Comparison of ENCODE assay signal across 1 cellular context in genomic region chr7:4744391-4745264, GRCh38.
TF ChIP-seq lines count a peak whose summit lies in the region.

No MANE protein-coding gene starts in this region.

TF ChIP-seq in K562, 482 proteins besides CTCF, POLR2A, EP300 and RAD21 (continued from another document and continues in another):
- TF ChIP-seq CTCFL (IDR thresholded peaks at IDR 0.05; ENCODE audit: borderline replicate concordance, insufficient read depth, low read depth, low read length, poor library complexity, severe bottlenecking) (no peak), EZH2 (IDR thresholded peaks at IDR 0.05; ENCODE audit: borderline replicate concordance, low read depth, low read length) (no peak), TRIM24 (IDR thresholded peaks at IDR 0.05) (no peak), RUNX1 (IDR thresholded peaks at IDR 0.05; ENCODE audit: low read depth) (no peak), KLF16 (IDR thresholded peaks at IDR 0.05) (no peak), IRF2 (CRISPR knock-in tag; IDR thresholded peaks at IDR 0.05) (no peak), ZNF551 (CRISPR knock-in tag; IDR thresholded peaks at IDR 0.05) (no peak), SRSF3 (IDR thresholded peaks at IDR 0.05; ENCODE audit: insufficient read depth, low read length) (no peak), GTF3C2 (IDR thresholded peaks at IDR 0.05; ENCODE audit: borderline replicate concordance, extremely low read depth, insufficient read length) (no peak), MECOM (CRISPR knock-in tag; IDR thresholded peaks at IDR 0.05) (no peak), MBD2 (IDR thresholded peaks at IDR 0.05; ENCODE audit: borderline replicate concordance, low read depth) (no peak), U2AF2 (optimal IDR thresholded peaks at IDR 0.05; ENCODE audit: low read depth, low read length) (no peak), TAL1 (IDR thresholded peaks at IDR 0.05) (no peak), CXXC5 (CRISPR knock-in tag; IDR thresholded peaks at IDR 0.05) (peak; percentile 46), MEIS2 (IDR thresholded peaks at IDR 0.05; ENCODE audit: partially characterized antibody) (no peak), SP1 (CRISPR knock-in tag; IDR thresholded peaks at IDR 0.05) (no peak), ZNF217 (CRISPR knock-in tag; IDR thresholded peaks at IDR 0.05) (no peak), ETV6 (IDR thresholded peaks at IDR 0.05; ENCODE audit: borderline replicate concordance in 1 of 2, low read depth in 2 of 2, low read length in 1 of 2) (no peak), ETV6 (CRISPR knock-in tag; IDR thresholded peaks at IDR 0.05; ENCODE audit: borderline replicate concordance) (no peak), ASH1L (IDR thresholded peaks at IDR 0.05; ENCODE audit: borderline replicate concordance, low read depth, partially characterized antibody) (no peak), MEF2A (IDR thresholded peaks at IDR 0.05; ENCODE audit: control insufficient read depth, low read depth, low read length) (no peak), RBM25 (IDR thresholded peaks at IDR 0.05; ENCODE audit: low read depth, low read length, severe bottlenecking) (no peak), ATF1 (CRISPR knock-in tag; IDR thresholded peaks at IDR 0.05) (no peak), ATF1 (tag; IDR thresholded peaks at IDR 0.05) (peak; percentile 23; the same call in 1 of the 2 replicates), E2F3 (CRISPR knock-in tag; IDR thresholded peaks at IDR 0.05) (no peak), NR4A1 (CRISPR knock-in tag; IDR thresholded peaks at IDR 0.05) (no peak), NR4A1 (tag; IDR thresholded peaks at IDR 0.05) (no peak), SOX6 (IDR thresholded peaks at IDR 0.05) (peak; percentile 80), E2F6 (IDR thresholded peaks at IDR 0.05; ENCODE audit: borderline replicate concordance in 1 of 2, extremely low read depth in 1 of 2, insufficient read depth in 1 of 2, insufficient read length in 1 of 2, low read depth in 1 of 2, low read length in 1 of 2, poor library complexity in 1 of 2, severe bottlenecking in 1 of 2) (peak in 1 of 2 experiments; percentile 14), EHMT2 (IDR thresholded peaks at IDR 0.05) (no peak), CBFB (CRISPR knock-in tag; IDR thresholded peaks at IDR 0.05) (no peak), UBTF (IDR thresholded peaks at IDR 0.05; ENCODE audit: borderline replicate concordance in 1 of 2, low read depth in 2 of 2, low read length in 2 of 2) (0 out of 4 replicates have a peak, but pooled peaks of 1 of the 2 experiments have one; percentile 26), MXI1 (IDR thresholded peaks at IDR 0.05; ENCODE audit: low read depth, low read length) (no peak), FOXA1 (IDR thresholded peaks at IDR 0.05; ENCODE audit: borderline replicate concordance) (no peak), SRF (CRISPR knock-in tag; IDR thresholded peaks at IDR 0.05) (peak; percentile 95 to 99), ZNF175 (CRISPR knock-in tag; IDR thresholded peaks at IDR 0.05; ENCODE audit: low read depth) (no peak; the same call in 1 of the 2 replicates), ZBTB11 (CRISPR knock-in tag; IDR thresholded peaks at IDR 0.05) (no peak; a peak in 1 of 6 replicates), E2F4 (CRISPR knock-in tag; IDR thresholded peaks at IDR 0.05; ENCODE audit: low read depth) (no peak), ZKSCAN1 (IDR thresholded peaks at IDR 0.05; ENCODE audit: low read depth, low read length) (peak; percentile 28; the same call in 1 of the 2 replicates), FOXK2 (conservative IDR thresholded peaks at IDR 0.05 in 1 of 2, IDR thresholded peaks at IDR 0.05 in 1 of 2; ENCODE audit: low read depth in 2 of 2) (peak; percentile 96 to 97), EGR1 (conservative IDR thresholded peaks at IDR 0.05) (peak; percentile 89), ZKSCAN3 (CRISPR knock-in tag; IDR thresholded peaks at IDR 0.05) (no peak), IRF1 (CRISPR knock-in tag; IDR thresholded peaks at IDR 0.05; ENCODE audit: borderline replicate concordance) (no peak), ZBTB26 (CRISPR knock-in tag; IDR thresholded peaks at IDR 0.05) (no peak), SRSF1 (IDR thresholded peaks at IDR 0.05; ENCODE audit: low read depth, low read length) (no peak), NFIX (CRISPR knock-in tag; IDR thresholded peaks at IDR 0.05; ENCODE audit: low read depth) (no peak), PRMT5 (CRISPR knock-in tag; IDR thresholded peaks at IDR 0.05) (no peak), THAP7 (CRISPR knock-in tag; IDR thresholded peaks at IDR 0.05) (no peak), ZNF224 (CRISPR knock-in tag; IDR thresholded peaks at IDR 0.05) (no peak), NFRKB (IDR thresholded peaks at IDR 0.05; ENCODE audit: low read depth) (no peak), JUN (IDR thresholded peaks at IDR 0.05; ENCODE audit: borderline replicate concordance, low read depth, low read length) (no peak), JUN (CRISPR knock-in tag; IDR thresholded peaks at IDR 0.05; ENCODE audit: borderline replicate concordance) (no peak), PURB (CRISPR knock-in tag; IDR thresholded peaks at IDR 0.05; ENCODE audit: low read depth) (no peak), HEY1 (CRISPR knock-in tag; IDR thresholded peaks at IDR 0.05; ENCODE audit: borderline replicate concordance) (no peak), STAT5A (IDR thresholded peaks at IDR 0.05; ENCODE audit: borderline replicate concordance, low read length) (no peak), PTTG1 (tag; IDR thresholded peaks at IDR 0.05; ENCODE audit: low read depth) (no peak), ZNF696 (CRISPR knock-in tag; conservative IDR thresholded peaks at IDR 0.05) (no peak), DPF2 (IDR thresholded peaks at IDR 0.05) (no peak), WHSC1 (IDR thresholded peaks at IDR 0.05; ENCODE audit: low read length) (no peak), SMARCE1 (IDR thresholded peaks at IDR 0.05) (0 out of 2 replicates have a peak, but pooled peaks have one; percentile 9), TOE1 (IDR thresholded peaks at IDR 0.05; ENCODE audit: borderline replicate concordance) (no peak; the same call in 1 of the 2 replicates), TOE1 (CRISPR knock-in tag; IDR thresholded peaks at IDR 0.05; ENCODE audit: borderline replicate concordance, low read depth) (no peak), NELFE (IDR thresholded peaks at IDR 0.05; ENCODE audit: insufficient read depth, insufficient read length) (no peak)
